Comparison of ENCODE assay signal across 20 cellular contexts in genomic region chr15:47674576-47675232, GRCh38. TPM values are rescaled to one million over a fixed set of nuclear protein-coding genes. Genes with fewer than 3 reads are reported as not detected.
DNase-seq lines count a peak whose midpoint lies in the region; ATAC-seq and TF ChIP-seq lines count a peak whose summit lies in the region.
"Had no signal": no experiment of that assay in that cellular context is flagged by ENCODE, and none has a peak within 500 bp of the region (broad histone marks: within the 10 kb centered on the region; RNA-seq: fewer than 3 reads in every experiment).

No MANE protein-coding gene starts in this region.

- no peaks in the 10 kb centered on the region for H3K36me3 ChIP-seq in Peyer's patch
- H3K36me3 ChIP-seq: tibial artery had no signal

- H3K27ac ChIP-seq in Peyer's patch: no peak overlapping the region
- H3K27ac ChIP-seq: tibial artery had no signal

- H3K4me3 ChIP-seq in Peyer's patch: no peak overlapping the region
- H3K4me3 ChIP-seq: lung, tibial artery had no signal

- H3K4me1 Mint-ChIP-seq in glutamatergic neuron (ENCODE audit: low read depth, unreplicated experiment): peaks cover 42% of the 10 kb centered on the region
- H3K4me1 Mint-ChIP-seq: activated CD8-positive, alpha-beta memory T cell treated with anti-CD3 and anti-CD28 coated beads, Interleukin-2, amount 10 ng/mL, durations not matched to agents 7 days and 5 days had no signal

- H3K36me3 Mint-ChIP-seq in glutamatergic neuron (ENCODE audit: unreplicated experiment): peaks cover 8% of the 10 kb centered on the region
- H3K36me3 Mint-ChIP-seq: activated CD8-positive, alpha-beta memory T cell treated with anti-CD3 and anti-CD28 coated beads, Interleukin-2, amount 10 ng/mL, durations not matched to agents 7 days and 5 days had no signal

- no peak overlapping the region for H3K4me3 Mint-ChIP-seq in glutamatergic neuron (ENCODE audit: unreplicated experiment)
- H3K4me3 Mint-ChIP-seq: activated CD8-positive, alpha-beta memory T cell treated with anti-CD3 and anti-CD28 coated beads, Interleukin-2, amount 10 ng/mL, durations not matched to agents 7 days and 5 days; CD4-positive, alpha-beta T cell; dendritic cell treated with granulocyte-macrophage colony-stimulating factor and Interleukin-4, amounts not matched to agents 40 ng/mL and 50 ng/mL, for 4 days; immature natural killer cell had no signal

- DNase-seq in DMS53 treated with DMSO at 0.1 percent for 48 hours (lab: John Stamatoyannopoulos, UW; ENCODE audit: unreplicated experiment) (peak; percentile 88), NCI-H1930 (lab: John Stamatoyannopoulos, UW) (peak; percentile 17 to 40), NCI-H510A treated with DMSO at 0.1 percent for 48 hours (lab: John Stamatoyannopoulos, UW) (peak; percentile 85), glutamatergic neuron (no peak), Peyer's patch (no peak)
- no peak for DNase-seq in activated effector memory CD4-positive, alpha-beta T cell treated with Interleukin-2 at 50 U/mL for 16 hours
- DNase-seq: activated CD4-positive, alpha-beta T cell treated with anti-CD3 and anti-CD28 coated beads for 4 hours; activated CD8-positive, alpha-beta memory T cell treated with anti-CD3 and anti-CD28 coated beads, Interleukin-2, amount 10 ng/mL, durations not matched to agents 7 days and 5 days; CD4-positive, alpha-beta T cell; H7; immature natural killer cell; Kasumi-1; NCI-H1048; stimulated activated CD4-positive, alpha-beta T cell treated with anti-CD3 and anti-CD28 coated beads, Interleukin-1b, Interleukin-23, amount 100 ng/mL, for 48 hours; stimulated activated naive CD4-positive, alpha-beta T cell treated with Interleukin-2 at 50 U/mL for 16 hours; tibial artery had no signal

- no peak for TF ChIP-seq POLR2A in Peyer's patch (IDR thresholded peaks at IDR 0.05)

- peak overlapping the region; percentile 69 for H3K27ac Mint-ChIP-seq in glutamatergic neuron (ENCODE audit: unreplicated experiment)
- H3K27ac Mint-ChIP-seq: activated CD8-positive, alpha-beta memory T cell treated with anti-CD3 and anti-CD28 coated beads, Interleukin-2, amount 10 ng/mL, durations not matched to agents 7 days and 5 days; CD4-positive, alpha-beta T cell; dendritic cell treated with granulocyte-macrophage colony-stimulating factor and Interleukin-4, amounts not matched to agents 40 ng/mL and 50 ng/mL, for 4 days; immature natural killer cell had no signal

- no peaks in the 10 kb centered on the region for H3K4me1 ChIP-seq in Peyer's patch
- H3K4me1 ChIP-seq: tibial artery had no signal

- peaks cover 3% of the 10 kb centered on the region for H3K27me3 Mint-ChIP-seq in glutamatergic neuron (ENCODE audit: unreplicated experiment)
- H3K27me3 Mint-ChIP-seq: activated CD8-positive, alpha-beta memory T cell treated with anti-CD3 and anti-CD28 coated beads, Interleukin-2, amount 10 ng/mL, durations not matched to agents 7 days and 5 days; CD4-positive, alpha-beta T cell; dendritic cell treated with granulocyte-macrophage colony-stimulating factor and Interleukin-4, amounts not matched to agents 40 ng/mL and 50 ng/mL, for 4 days had no signal

- H3K9me3 ChIP-seq in Peyer's patch: no peaks in the 10 kb centered on the region
- H3K9me3 ChIP-seq: tibial artery had no signal

- H3K27me3 ChIP-seq in Peyer's patch: no peaks in the 10 kb centered on the region
- H3K27me3 ChIP-seq: tibial artery had no signal

- H3K9me3 Mint-ChIP-seq in glutamatergic neuron (ENCODE audit: unreplicated experiment): peaks cover 6% of the 10 kb centered on the region
- H3K9me3 Mint-ChIP-seq: CD4-positive, alpha-beta T cell; dendritic cell treated with granulocyte-macrophage colony-stimulating factor and Interleukin-4, amounts not matched to agents 40 ng/mL and 50 ng/mL, for 4 days had no signal

- ATAC-seq in HG02610 (IDR thresholded peaks at IDR 0.05; ENCODE audit: unreplicated experiment) (no peak), GM19463 (IDR thresholded peaks at IDR 0.05; ENCODE audit: unreplicated experiment) (no peak)
- ATAC-seq: activated CD8-positive, alpha-beta memory T cell treated with anti-CD3 and anti-CD28 coated beads, Interleukin-2, amount 10 ng/mL, durations not matched to agents 7 days and 5 days had no signal

- TF ChIP-seq CTCF in glutamatergic neuron (IDR thresholded peaks at IDR 0.05; ENCODE audit: partially characterized antibody, unreplicated experiment) (no peak), Peyer's patch (IDR thresholded peaks at IDR 0.05) (no peak)

RNA-seq across cellular contexts. Expression of gene SEMA6D, which starts 42.6 kb away (rescaled TPM):
- total RNA-seq in glutamatergic neuron (ENCODE audit: unreplicated experiment) (255 TPM), Peyer's patch (100 to 1,000 TPM in 2 of 4 donors, 10 to 100 TPM in 2; 12.4 to 120 (median 105) TPM)
- total RNA-seq: activated CD8-positive, alpha-beta memory T cell treated with anti-CD3 and anti-CD28 coated beads, Interleukin-2, amount 10 ng/mL, durations not matched to agents 7 days and 5 days; CD4-positive, alpha-beta T cell had no signal

Comparison
In these comparisons a context has a peak if more than half of its experiments do, and no peak if none do; other contexts are left out.
1. DNase-seq: peak in DMS53 treated with DMSO at 0.1 percent for 48 hours (single experiment), NCI-H1930 (2 of 2) and NCI-H510A treated with DMSO at 0.1 percent for 48 hours (single experiment); none in glutamatergic neuron (single experiment), Peyer's patch (0 of 3) and activated effector memory CD4-positive, alpha-beta T cell treated with Interleukin-2 at 50 U/mL for 16 hours (single experiment).